ENCODE assay signal across 8 cellular contexts in genomic region chr7:36526720-36527548, GRCh38.
DNase-seq lines count a peak whose midpoint lies in the region; ATAC-seq and TF ChIP-seq lines count a peak whose summit lies in the region.

No MANE protein-coding gene starts in this region.

- WGBS in thyroid gland, 2 donors: 79 to 89% methylated on average over 3 of the region's 3 CpGs

- H3K4me1 ChIP-seq in OCI-LY3 (ENCODE audit: low read length) (peaks cover 31% of the 10 kb centered on the region), thyroid gland (no peaks in the 10 kb centered on the region)

- H3K36me3 ChIP-seq in OCI-LY3 (replicated peaks; ENCODE audit: low read depth, low read length): no peaks in the 10 kb centered on the region
- no peaks in the 10 kb centered on the region for H3K36me3 ChIP-seq in thyroid gland

- H3K27ac ChIP-seq in OCI-LY3 (ENCODE audit: low read length): no peak overlapping the region
- H3K27ac ChIP-seq in thyroid gland: no peak overlapping the region

- no peaks in the 10 kb centered on the region for H3K79me2 ChIP-seq in OCI-LY3 (ENCODE audit: low read length)

- TF ChIP-seq POLR2A in thyroid gland (IDR thresholded peaks at IDR 0.05): no peak

- H3K4me3 ChIP-seq in HFF-Myc (replicated peaks; ENCODE audit: low read depth, low read length): no peak overlapping the region
- no peak overlapping the region for H3K4me3 ChIP-seq in OCI-LY3 (ENCODE audit: low read length)
- no peak overlapping the region for H3K4me3 ChIP-seq in thyroid gland (replicated peaks in 1 of 3)

- no peaks in the 10 kb centered on the region for H4K20me1 ChIP-seq in OCI-LY3 (ENCODE audit: insufficient read depth, low read length)

- H3K4me2 ChIP-seq in OCI-LY3 (ENCODE audit: low read length): peak overlapping the region; percentile 35

- ATAC-seq in GM18498 (IDR thresholded peaks at IDR 0.05; ENCODE audit: unreplicated experiment): no peak
- ATAC-seq in GM21526 (IDR thresholded peaks at IDR 0.05; ENCODE audit: low FRiP score, unreplicated experiment): no peak

- intact Hi-C loops in thyroid gland (cut with DNase I): no loop called here

- H3K27me3 ChIP-seq in OCI-LY3 (ENCODE audit: low read depth, low read length) (peaks cover 49% of the 10 kb centered on the region), thyroid gland (no peaks in the 10 kb centered on the region)

- H3K9ac ChIP-seq in OCI-LY3 (ENCODE audit: low read length): no peak overlapping the region

- H2AFZ ChIP-seq in OCI-LY3 (ENCODE audit: low read depth, low read length): no peak overlapping the region

- DNase-seq in EL: peak; percentile 80
- peak; percentile 44 for DNase-seq in HFF-Myc (ENCODE audit: extremely low read depth, low read depth)
- peak; percentile 22 for DNase-seq in fibroblast of the conjunctiva (ENCODE audit: low read depth)
- no peak for DNase-seq in thyroid gland
- no peak for DNase-seq in activated CD4-positive, alpha-beta T cell treated with anti-CD3 and anti-CD28 coated beads for 48 hours

- TF ChIP-seq CTCF in HFF-Myc (IDR thresholded peaks at IDR 0.05; ENCODE audit: low read depth, low read length, missing control alignments) (no peak), OCI-LY3 (IDR thresholded peaks at IDR 0.05; ENCODE audit: low read depth, low read length) (no peak), thyroid gland (IDR thresholded peaks at IDR 0.05) (no peak)

- H3K9me3 ChIP-seq in OCI-LY3 (ENCODE audit: insufficient read depth, low read length) (no peaks in the 10 kb centered on the region), thyroid gland (no peaks in the 10 kb centered on the region)

Comparison
In these comparisons a context has a peak if more than half of its experiments do, and no peak if none do; other contexts are left out.
1. DNase-seq: peak in EL (single experiment), HFF-Myc (single experiment) and fibroblast of the conjunctiva (single experiment); none in thyroid gland (0 of 2) and activated CD4-positive, alpha-beta T cell treated with anti-CD3 and anti-CD28 coated beads for 48 hours (single experiment).